In genomic region chr4:6909970-6910339, GRCh38 we compare ENCODE assay signal across 8 cellular contexts. TPM values are rescaled to one million over a fixed set of nuclear protein-coding genes. Genes with fewer than 3 reads are reported as not detected.
DNase-seq lines count a peak whose midpoint lies in the region; ATAC-seq and TF ChIP-seq lines count a peak whose summit lies in the region.

No MANE protein-coding gene starts in this region.

- TF ChIP-seq CTCF in AG10803 (conservative IDR thresholded peaks at IDR 0.05; ENCODE audit: low read length) (no peak), foreskin fibroblast (IDR thresholded peaks at IDR 0.05; ENCODE audit: low read depth, low read length) (no peak), psoas muscle (IDR thresholded peaks at IDR 0.05) (no peak)

- H3K4me3 ChIP-seq in AG10803 (ENCODE audit: low read length) (peak overlapping the region; percentile 62), foreskin fibroblast (ENCODE audit: low read depth in 1 of 2, low read length in 2 of 2) (peak overlapping the region; percentile 71 to 73), psoas muscle (peak overlapping the region; percentile 81)

- CTCF ChIA-PET in activated CD4-positive, alpha-beta memory T cell treated with anti-CD3 and anti-CD28 coated beads for 36 hours (lab: Charles Lee) = interaction anchor here (1.2 to 3.0 kb wide), 7 partner anchors 10 to 193 kb away, joined by 3 to 13 read pairs (median 8); partner anchors contain the start of gene TADA2B

- H3K4me1 Mint-ChIP-seq in activated CD4-positive, alpha-beta memory T cell treated with anti-CD3 and anti-CD28 coated beads for 36 hours (ENCODE audit: low read depth) = peaks cover 56% of the 10 kb centered on the region

- H3K27me3 ChIP-seq in psoas muscle (ENCODE audit: insufficient read depth in 3 of 3, low read length in 2 of 3) = no peaks in the 10 kb centered on the region

- no peaks in the 10 kb centered on the region for H3K27me3 Mint-ChIP-seq in activated CD4-positive, alpha-beta memory T cell treated with anti-CD3 and anti-CD28 coated beads for 36 hours

- peaks cover 49% of the 10 kb centered on the region for H3K4me1 ChIP-seq in psoas muscle

- H3K27ac ChIP-seq in psoas muscle = peak overlapping the region; percentile 99

- H3K36me3 Mint-ChIP-seq in activated CD4-positive, alpha-beta memory T cell treated with anti-CD3 and anti-CD28 coated beads for 36 hours = peaks cover 2% of the 10 kb centered on the region

- peak; percentile 38 for ATAC-seq in GM19043 (IDR thresholded peaks at IDR 0.05; ENCODE audit: low read depth, unreplicated experiment)
- peak; percentile 18 for ATAC-seq in HG03196 (IDR thresholded peaks at IDR 0.05; ENCODE audit: unreplicated experiment)
- peak; percentile 4 to 25 (median 6) for ATAC-seq in psoas muscle

- H3K4me3 Mint-ChIP-seq in activated CD4-positive, alpha-beta memory T cell treated with anti-CD3 and anti-CD28 coated beads for 36 hours = peak overlapping the region; percentile 94

- no peaks in the 10 kb centered on the region for H3K9me3 Mint-ChIP-seq in activated CD4-positive, alpha-beta memory T cell treated with anti-CD3 and anti-CD28 coated beads for 36 hours

- DNase-seq in AG10803 (ENCODE audit: low read depth) = no peak
- peak; percentile 54 for DNase-seq in activated CD4-positive, alpha-beta memory T cell treated with anti-CD3 and anti-CD28 coated beads for 36 hours
- peak in 1 of 2 donors; percentile 52 for DNase-seq in foreskin fibroblast
- peak; percentile 42 to 68 for DNase-seq in psoas muscle
- no peak for DNase-seq in AG08396 (ENCODE audit: low spot score)
- DNase-seq in H4 (ENCODE audit: low spot score) = no peak

- H3K9me3 ChIP-seq in psoas muscle = no peaks in the 10 kb centered on the region

- 0 to 1% (median 0%) methylated on average over 34 to 58 of the region's 58 CpGs for WGBS in psoas muscle, 3 donors

- intact Hi-C loops in activated CD4-positive, alpha-beta memory T cell treated with anti-CD3 and anti-CD28 coated beads for 36 hours (cut with micrococcal nuclease) = loop anchor here (1.0 to 10.0 kb wide), 3 partner anchors 77 to 275 kb away; partner anchors contain the start of gene GRPEL1
- intact Hi-C loops in psoas muscle (cut with DNase I) = loop anchor here (2.0 to 5.0 kb wide), 4 partner anchors 52 to 163 kb away; no protein-coding TSS in a partner anchor

- no peaks in the 10 kb centered on the region for H3K36me3 ChIP-seq in psoas muscle (ENCODE audit: insufficient read depth in 1 of 2, low read depth in 1 of 2)

- peak overlapping the region; percentile 89 for H3K27ac Mint-ChIP-seq in activated CD4-positive, alpha-beta memory T cell treated with anti-CD3 and anti-CD28 coated beads for 36 hours

- POLR2A ChIA-PET in activated CD4-positive, alpha-beta memory T cell treated with anti-CD3 and anti-CD28 coated beads for 36 hours (lab: Charles Lee) = interaction anchor here (0.7 to 2.7 kb wide), 16 partner anchors 10 to 277 kb away, joined by 3 to 26 read pairs (median 4); partner anchors contain the start of genes GRPEL1 and TADA2B

RNA-seq across cellular contexts. Expression of gene TBC1D14, which starts 0.3 kb away (rescaled TPM):
- total RNA-seq in activated CD4-positive, alpha-beta memory T cell treated with anti-CD3 and anti-CD28 coated beads for 36 hours = 10 to 100 TPM; 37.1 to 37.3 TPM
- 10 to 100 TPM; 32.7 to 45.5 (median 35.6) TPM for total RNA-seq in psoas muscle
- polyA plus RNA-seq in psoas muscle = 10 to 100 TPM; 14.7 to 44.3 (median 17.7) TPM
- total RNA-seq in H4 (2014; rRNA removed; shearing (Covaris generic)) = 38.9 and 43.0 TPM in 2 replicates

Comparison
In these comparisons a context has a peak if more than half of its experiments do, and no peak if none do; other contexts are left out.
1. DNase-seq: peak in activated CD4-positive, alpha-beta memory T cell treated with anti-CD3 and anti-CD28 coated beads for 36 hours (single experiment) and psoas muscle (2 of 2); none in AG10803 (single experiment), AG08396 (single experiment) and H4 (single experiment).
2. Peak in every context shown above with its lines, with median percentiles within 50 percentile points of each other: H3K4me3 ChIP-seq and ATAC-seq.